Comparison of ENCODE assay signal across 16 cellular contexts in genomic region chr3:135040321-135041110, GRCh38.
DNase-seq lines count a peak whose midpoint lies in the region; ATAC-seq and TF ChIP-seq lines count a peak whose summit lies in the region.
"Had no signal": no experiment of that assay in that cellular context is flagged by ENCODE, and none has a peak within 500 bp of the region (broad histone marks: within the 10 kb centered on the region; RNA-seq: fewer than 3 reads in every experiment).

No MANE protein-coding gene starts in this region.

- H3K27ac Mint-ChIP-seq in neural crest cell (ENCODE audit: unreplicated experiment) (peak overlapping the region; percentile 28), chondrocyte (ENCODE audit: unreplicated experiment) (no peak overlapping the region)
- H3K27ac Mint-ChIP-seq: CD4-positive, alpha-beta T cell; GM23338 had no signal

- no peak for ATAC-seq in GM19455 (IDR thresholded peaks at IDR 0.05; ENCODE audit: unreplicated experiment)

- no TSS peak for BruUV-seq in A673 (replicated peaks; lab: Mats Ljungman, UMichigan)

- CTCF ChIA-PET in A673 (lab: Charles Lee) = no interaction called here

- H3K36me3 Mint-ChIP-seq in neural crest cell (ENCODE audit: low read depth) (no peaks in the 10 kb centered on the region), chondrocyte (ENCODE audit: low read depth) (no peaks in the 10 kb centered on the region)

- H3K4me3 ChIP-seq in A673 (ENCODE audit: low read depth, low read length, poor library complexity, severe bottlenecking) (no peak overlapping the region), WERI-Rb-1 (ENCODE audit: low read depth, low read length) (no peak overlapping the region)
- H3K4me3 ChIP-seq: GM23338 had no signal

- H3K9me3 Mint-ChIP-seq in neural crest cell = no peaks in the 10 kb centered on the region
- no peaks in the 10 kb centered on the region for H3K9me3 Mint-ChIP-seq in chondrocyte (ENCODE audit: low read depth)
- H3K9me3 Mint-ChIP-seq: CD4-positive, alpha-beta T cell; GM23338 had no signal

- H3K27me3 ChIP-seq in A673 (replicated peaks; ENCODE audit: insufficient read depth, low read depth, low read length, poor library complexity) (peaks cover 3% of the 10 kb centered on the region), WERI-Rb-1 (ENCODE audit: insufficient read depth, low read depth, severe bottlenecking) (peaks cover 3% of the 10 kb centered on the region)

- peak; percentile 5 for DNase-seq in A673 (ENCODE audit: low spot score)
- peak; percentile 90 to 96 for DNase-seq in NCI-H524 (lab: John Stamatoyannopoulos, UW)
- peak; percentile 60 for DNase-seq in WERI-Rb-1
- no peak for DNase-seq in neural crest cell (ENCODE audit: low read depth, low spot score)
- DNase-seq in T-helper 9 cell = no peak
- DNase-seq in AG20443 (ENCODE audit: low spot score) = no peak
- DNase-seq in chondrocyte (ENCODE audit: low spot score) = no peak
- DNase-seq: CD4-positive, alpha-beta T cell; DMS153; GF-D8; NCI-H1105; NCI-H2081; NCI-H2171 treated with DMSO at 0.1 percent for 48 hours; NCI-H774 had no signal

- H3K27me3 Mint-ChIP-seq in neural crest cell (ENCODE audit: low read depth) (no peaks in the 10 kb centered on the region), chondrocyte (ENCODE audit: low read depth) (no peaks in the 10 kb centered on the region)

- no peaks in the 10 kb centered on the region for H3K9me3 ChIP-seq in A673 (ENCODE audit: low read depth, low read length, poor library complexity, severe bottlenecking)
- H3K9me3 ChIP-seq in WERI-Rb-1 (ENCODE audit: severe bottlenecking) = no peaks in the 10 kb centered on the region

- H3K27ac ChIP-seq in A673 (ENCODE audit: low read depth, low read length, poor library complexity, severe bottlenecking) = no peak overlapping the region
- no peak overlapping the region for H3K27ac ChIP-seq in WERI-Rb-1

- no peak overlapping the region for H3K4me3 Mint-ChIP-seq in neural crest cell
- no peak overlapping the region for H3K4me3 Mint-ChIP-seq in chondrocyte (ENCODE audit: unreplicated experiment)
- H3K4me3 Mint-ChIP-seq: CD4-positive, alpha-beta T cell; GM23338 had no signal

- peaks cover 4% of the 10 kb centered on the region for H3K4me1 Mint-ChIP-seq in neural crest cell
- H3K4me1 Mint-ChIP-seq in chondrocyte (ENCODE audit: low read depth) = no peaks in the 10 kb centered on the region

- POLR2A ChIA-PET in A673 (lab: Charles Lee; ENCODE audit: low non-redundant PET) = no interaction called here

- intact Hi-C loops in A673 (cut with micrococcal nuclease; ENCODE audit: unreplicated experiment) = no loop called here

- no peaks in the 10 kb centered on the region for H3K4me1 ChIP-seq in A673 (ENCODE audit: insufficient read depth, low read length, poor library complexity, severe bottlenecking)

- H3K36me3 ChIP-seq in A673 (ENCODE audit: insufficient read depth, low read length, poor library complexity, severe bottlenecking) (no peaks in the 10 kb centered on the region), WERI-Rb-1 (no peaks in the 10 kb centered on the region)

- TF ChIP-seq CTCF in A673 (conservative IDR thresholded peaks at IDR 0.05; ENCODE audit: low read depth, low read length) (no peak), WERI-Rb-1 (IDR thresholded peaks at IDR 0.05; ENCODE audit: low read depth, low read length) (no peak), neural crest cell (conservative IDR thresholded peaks at IDR 0.05) (no peak), chondrocyte (IDR thresholded peaks at IDR 0.05) (no peak)

Comparison
In these comparisons a context has a peak if more than half of its experiments do, and no peak if none do; other contexts are left out.
1. DNase-seq: peak in A673 (single experiment), NCI-H524 (2 of 2) and WERI-Rb-1 (single experiment); none in neural crest cell (single experiment), T-helper 9 cell (single experiment), AG20443 (single experiment) and chondrocyte (single experiment).